Comparison of ENCODE assay signal across 23 cellular contexts in genomic region chr1:212228076-212228475, GRCh38. TPM values are rescaled to one million over a fixed set of nuclear protein-coding genes. Genes with fewer than 3 reads are reported as not detected.
DNase-seq lines count a peak whose midpoint lies in the region; ATAC-seq, FAIRE-seq and TF ChIP-seq lines count a peak whose summit lies in the region.
"Had no signal": no experiment of that assay in that cellular context is flagged by ENCODE, and none has a peak within 500 bp of the region (broad histone marks: within the 10 kb centered on the region; RNA-seq: fewer than 3 reads in every experiment).

No MANE protein-coding gene starts in this region.

- H4K20me1 ChIP-seq in SK-N-SH (ENCODE audit: insufficient read depth), result no peaks in the 10 kb centered on the region
- H4K20me1 ChIP-seq: BLaER1 treated with 17β-estradiol and CSF1 and Interleukin-3, amounts not matched to agents 10 nM and 100 nM had no signal

- H3F3A ChIP-seq in SK-N-SH (replicated peaks; ENCODE audit: insufficient read depth), result no peaks in the 10 kb centered on the region

- intact Hi-C loops in kidney (cut with DNase I), result no loop called here

- H3K9ac ChIP-seq in SK-N-SH (no peak overlapping the region), kidney (ENCODE audit: low read length in 2 of 2) (no peak overlapping the region)
- H3K9ac ChIP-seq: BLaER1 treated with 17β-estradiol and CSF1 and Interleukin-3, amounts not matched to agents 10 nM and 100 nM had no signal

- no peak overlapping the region for H2AFZ ChIP-seq in SK-N-SH (ENCODE audit: low read depth)

- 0 out of 3 replicates have a peak, but pooled peaks have one; percentile 18 for ATAC-seq in SK-N-SH treated with all-trans-retinoic acid at 6 μM for 48 hours
- ATAC-seq: CD8-positive, alpha-beta T cell; GM12878 had no signal

- H3K4me1 ChIP-seq in SK-N-SH (ENCODE audit: control insufficient read depth in 1 of 2, insufficient read depth in 2 of 2, low read depth in 1 of 2, low read length in 1 of 2), result no peaks in the 10 kb centered on the region; a peak in 1 of 4 replicates
- H3K4me1 ChIP-seq in kidney (ENCODE audit: control insufficient read depth in 1 of 2, insufficient read depth in 1 of 2, low read depth in 1 of 2, low read length in 2 of 2), result peaks cover 18 to 29% of the 10 kb centered on the region in 2 donors

- H3K27me3 ChIP-seq in SK-N-SH (ENCODE audit: insufficient read depth), result no peaks in the 10 kb centered on the region
- H3K27me3 ChIP-seq: BLaER1 treated with 17β-estradiol and CSF1 and Interleukin-3, amounts not matched to agents 10 nM and 100 nM had no signal

- no peaks in the 10 kb centered on the region for H3K9me2 ChIP-seq in SK-N-SH

- no peak for FAIRE-seq in kidney (lab: Jason Lieb, UNC)
- FAIRE-seq: D721Med, GM12878, GM19239, H1 had no signal

- POLR2A ChIA-PET in SK-N-SH (lab: Yijun Ruan, JAX), result no interaction called here

- TF ChIP-seq CTCF in SK-N-SH (IDR thresholded peaks at IDR 0.05) (no peak), VCaP (conservative IDR thresholded peaks at IDR 0.05) (no peak), kidney (IDR thresholded peaks at IDR 0.05; ENCODE audit: borderline replicate concordance, extremely low read depth, insufficient read depth) (no peak)

- 67% methylated on average over 2 of the region's 2 CpGs for WGBS in SK-N-SH (ENCODE audit: low lambda C conversion rate)

- H3K27ac ChIP-seq in SK-N-SH (ENCODE audit: low read depth in 2 of 2, low read length in 1 of 2) (no peak overlapping the region), VCaP (peak overlapping the region; percentile 52; the same call in 1 of the 2 replicates), kidney (ENCODE audit: low read depth in 2 of 2, low read length in 2 of 2) (peak overlapping the region; percentile 56 to 71)
- H3K27ac ChIP-seq: BLaER1 treated with 17β-estradiol and CSF1 and Interleukin-3, amounts not matched to agents 10 nM and 100 nM had no signal

- H3K4me3 ChIP-seq in SK-N-SH (ENCODE audit: low read depth in 2 of 2, low read length in 1 of 2) (no peak overlapping the region), kidney (ENCODE audit: low read length in 2 of 2) (no peak overlapping the region)
- H3K4me3 ChIP-seq: BLaER1 treated with 17β-estradiol and CSF1 and Interleukin-3, amounts not matched to agents 10 nM and 100 nM; GM12878 had no signal

- H3K36me3 ChIP-seq in SK-N-SH (replicated peaks in 1 of 2; ENCODE audit: control insufficient read depth in 1 of 2, insufficient read depth in 2 of 2, low read length in 1 of 2), result no peaks in the 10 kb centered on the region
- H3K36me3 ChIP-seq in kidney (ENCODE audit: control insufficient read depth in 1 of 2, insufficient read depth in 2 of 2, low read length in 2 of 2), result no peaks in the 10 kb centered on the region
- H3K36me3 ChIP-seq: BLaER1 treated with 17β-estradiol and CSF1 and Interleukin-3, amounts not matched to agents 10 nM and 100 nM had no signal

- H3K9me3 ChIP-seq in SK-N-SH, result no peaks in the 10 kb centered on the region
- H3K9me3 ChIP-seq in kidney (ENCODE audit: control insufficient read depth in 1 of 2, low read length in 2 of 2), result no peaks in the 10 kb centered on the region

- TF ChIP-seq EP300 in SK-N-SH (IDR thresholded peaks at IDR 0.05; ENCODE audit: borderline replicate concordance in 1 of 2, low read depth in 1 of 2, low read length in 1 of 2), result no peak

- DNase-seq in SK-N-SH, result no peak
- no peak for DNase-seq in kidney
- DNase-seq in HUDEP-2 (lab: John Stamatoyannopoulos, UW; ENCODE audit: unreplicated experiment in 76 of 76), result no peak
- no peak for DNase-seq in AG08396 (ENCODE audit: low spot score)
- no peak for DNase-seq in SIG-M5 treated with dmso at 0.1 percent for 504 hours (lab: John Stamatoyannopoulos, UW; ENCODE audit: unreplicated experiment)
- no peak for DNase-seq in NCI-H774 (lab: John Stamatoyannopoulos, UW)
- DNase-seq: CD8-positive, alpha-beta T cell; GDM1; KG1; NCI-H1694; NCI-H2081 treated with DMSO at 0.1 percent for 48 hours; NCI-H2227 treated with DMSO at 0.1 percent for 48 hours; NCI-H510A treated with DMSO at 0.1 percent for 48 hours; NCI-H82; RPMI8226; SHP77 treated with DMSO at 0.1 percent for 48 hours had no signal

- CTCF ChIA-PET in SK-N-SH (lab: Yijun Ruan, JAX), result interaction anchor here (1.0 to 1.2 kb wide), 2 partner anchors 19 to 63 kb away, joined by 3 to 4 read pairs; no protein-coding TSS in a partner anchor

- H3K79me2 ChIP-seq in SK-N-SH (ENCODE audit: insufficient read depth), result no peaks in the 10 kb centered on the region

- no peak for TF ChIP-seq RAD21 in SK-N-SH (IDR thresholded peaks at IDR 0.05; ENCODE audit: low read length)

- H3K4me2 ChIP-seq in SK-N-SH, result no peak overlapping the region
- H3K4me2 ChIP-seq: BLaER1 treated with 17β-estradiol and CSF1 and Interleukin-3, amounts not matched to agents 10 nM and 100 nM had no signal

TF ChIP-seq in SK-N-SH treated with all-trans-retinoic acid at 6 μM for 48 hours, 23 proteins besides CTCF, POLR2A, EP300 and RAD21:
- TF ChIP-seq ZC3H10 (CRISPR knock-in tag; IDR thresholded peaks at IDR 0.05), result 0 out of 2 replicates have a peak, but pooled peaks have one; percentile 24
- TF ChIP-seq POU6F1 (CRISPR knock-in tag; IDR thresholded peaks at IDR 0.05; ENCODE audit: borderline replicate concordance, low read depth), result no peak
TF ChIP-seq in SK-N-SH treated with all-trans-retinoic acid at 6 μM for 48 hours: peak in this region for 1.

TF ChIP-seq in SK-N-SH, 30 proteins besides CTCF, POLR2A, EP300 and RAD21:
- TF ChIP-seq CHD2 (IDR thresholded peaks at IDR 0.05; ENCODE audit: low read length, partially characterized antibody), result no peak
- TF ChIP-seq REST (IDR thresholded peaks at IDR 0.05; ENCODE audit: low read depth, low read length), result no peak
- TF ChIP-seq MXI1 (IDR thresholded peaks at IDR 0.05; ENCODE audit: low read depth, low read length), result no peak
- TF ChIP-seq SIN3A (IDR thresholded peaks at IDR 0.05; ENCODE audit: borderline replicate concordance, low read depth, low read length), result no peak
- no peak for TF ChIP-seq USF1 (IDR thresholded peaks at IDR 0.05; ENCODE audit: borderline replicate concordance, low read depth)
- TF ChIP-seq RCOR1 (IDR thresholded peaks at IDR 0.05; ENCODE audit: low read length), result no peak
- no peak for TF ChIP-seq EZH2phosphoT487 (IDR thresholded peaks at IDR 0.05; ENCODE audit: borderline replicate concordance, low read depth)

RNA-seq across cellular contexts. Expression of gene PPP2R5A, which starts 57.1 kb away (rescaled TPM):
- polyA plus RNA-seq in SK-N-SH (2012; rRNA removed) (5.4 and 6.1 TPM in 2 replicates), kidney (ENCODE audit: insufficient read depth, low read depth, low replicate concordance) (36.6 TPM)
- polyA plus RNA-seq in SK-N-SH (2012; cell fraction: cytosol; rRNA removed), result 7.9 and 8.7 TPM in 2 replicates
- polyA plus RNA-seq in SK-N-SH (2012; cell fraction: nucleus; rRNA removed), result 3.9 and 6.1 TPM in 2 replicates
- 67.3 TPM for total RNA-seq in kidney

Comparison
In these comparisons a context has a peak if more than half of its experiments do, and no peak if none do; other contexts are left out.
1. H3K27ac ChIP-seq: peak in VCaP (single experiment) and kidney (2 of 2); none in SK-N-SH (0 of 2).